In the genomic region with DNA sequence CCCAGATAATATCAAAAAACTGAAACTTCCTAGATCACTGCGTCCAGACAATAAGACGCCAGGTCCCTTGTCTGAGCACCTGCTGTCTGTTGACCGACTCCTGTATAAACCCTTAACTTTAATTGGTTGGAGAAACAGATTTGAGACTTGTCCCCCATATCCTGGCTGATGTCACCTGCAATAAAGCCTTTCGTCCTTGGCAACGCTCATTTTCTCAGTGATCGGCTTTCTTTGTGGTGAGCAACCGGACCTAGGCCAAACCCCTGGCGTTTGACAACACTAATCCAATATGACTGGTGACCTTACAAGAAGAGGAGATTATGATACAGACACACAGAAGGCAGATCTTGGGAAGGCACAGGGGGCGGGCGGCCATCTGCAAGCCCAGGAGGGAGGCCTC, we compare ENCODE assay signal across 26 cellular contexts.
DNase-seq lines count a peak whose midpoint lies in the region.
"Had no signal": no experiment of that assay in that cellular context is flagged by ENCODE, and none has a peak within 500 bp of the region (broad histone marks: within the 10 kb centered on the region; RNA-seq: fewer than 3 reads in every experiment).

No MANE protein-coding gene starts in this region.

- no peak overlapping the region for H3K27ac Mint-ChIP-seq in activated T-helper 1 cell treated with anti-CD3 and anti-CD28 coated beads, Interleukin-12 subunit alpha, Interleukin-12 subunit beta, Interleukin-2, Interleukin-4 antibody, amounts not matched to agents 30 ng/mL and 10 ng/mL and 1 ng/mL, durations not matched to agents 14 hours and 24 hours and 36 hours
- H3K27ac Mint-ChIP-seq: activated naive CD4-positive, alpha-beta T cell treated with anti-CD3 and anti-CD28 coated beads, Interleukin-2, amount 50 U/mL, for 72 hours; activated T-helper 17 cell treated with anti-CD3 and anti-CD28 coated beads, Interleukin-2, amount 50 U/mL, for 72 hours; CD8-positive, alpha-beta T cell; T-helper 17 cell had no signal

- no peaks in the 10 kb centered on the region for H3K27me3 Mint-ChIP-seq in activated T-helper 1 cell treated with anti-CD3 and anti-CD28 coated beads, Interleukin-12 subunit alpha, Interleukin-12 subunit beta, Interleukin-2, Interleukin-4 antibody, amounts not matched to agents 30 ng/mL and 10 ng/mL and 1 ng/mL, durations not matched to agents 14 hours and 24 hours and 36 hours (ENCODE audit: insufficient read depth)
- H3K27me3 Mint-ChIP-seq: T-helper 17 cell had no signal

- H3K4me3 Mint-ChIP-seq in activated T-helper 1 cell treated with anti-CD3 and anti-CD28 coated beads, Interleukin-12 subunit alpha, Interleukin-12 subunit beta, Interleukin-2, Interleukin-4 antibody, amounts not matched to agents 30 ng/mL and 10 ng/mL and 1 ng/mL, durations not matched to agents 14 hours and 24 hours and 36 hours, result no peak overlapping the region
- H3K4me3 Mint-ChIP-seq: activated T-helper 17 cell treated with anti-CD3 and anti-CD28 coated beads, Interleukin-2, amount 50 U/mL, for 72 hours; CD8-positive, alpha-beta T cell; H9; neural progenitor cell; T-helper 17 cell had no signal

- no peaks in the 10 kb centered on the region for H3K4me1 Mint-ChIP-seq in activated T-helper 1 cell treated with anti-CD3 and anti-CD28 coated beads, Interleukin-12 subunit alpha, Interleukin-12 subunit beta, Interleukin-2, Interleukin-4 antibody, amounts not matched to agents 30 ng/mL and 10 ng/mL and 1 ng/mL, durations not matched to agents 14 hours and 24 hours and 36 hours (ENCODE audit: low read depth)
- H3K4me1 Mint-ChIP-seq: activated T-helper 17 cell treated with anti-CD3 and anti-CD28 coated beads, Interleukin-2, amount 50 U/mL, for 72 hours; T-helper 17 cell had no signal

- no peaks in the 10 kb centered on the region for H3K36me3 Mint-ChIP-seq in activated T-helper 1 cell treated with anti-CD3 and anti-CD28 coated beads, Interleukin-12 subunit alpha, Interleukin-12 subunit beta, Interleukin-2, Interleukin-4 antibody, amounts not matched to agents 30 ng/mL and 10 ng/mL and 1 ng/mL, durations not matched to agents 14 hours and 24 hours and 36 hours (ENCODE audit: low read depth)
- H3K36me3 Mint-ChIP-seq: activated naive CD4-positive, alpha-beta T cell treated with anti-CD3 and anti-CD28 coated beads, Interleukin-2, amount 50 U/mL, for 72 hours; CD8-positive, alpha-beta T cell; neural progenitor cell had no signal

- DNase-seq in DMS153 (lab: John Stamatoyannopoulos, UW), result peak; percentile 95
- DNase-seq in NCI-H1105 treated with DMSO at 0.1 percent for 48 hours (lab: John Stamatoyannopoulos, UW), result peak; percentile 89
- DNase-seq in NCI-H69 (lab: John Stamatoyannopoulos, UW), result peak; percentile 76
- peak; percentile 9 for DNase-seq in cerebellar cortex (ENCODE audit: low spot score)
- DNase-seq in activated T-helper 1 cell treated with anti-CD3 and anti-CD28 coated beads, Interleukin-12 subunit alpha, Interleukin-12 subunit beta, Interleukin-2, Interleukin-4 antibody, amounts not matched to agents 30 ng/mL and 10 ng/mL and 1 ng/mL, durations not matched to agents 14 hours and 24 hours and 36 hours (ENCODE audit: low spot score), result no peak
- no peak for DNase-seq in activated T-cell treated with anti-CD3 and anti-CD28 coated beads, Interleukin-2, amount 50 U/mL, for 48 hours
- DNase-seq in stimulated activated CD4-positive, alpha-beta T cell treated with anti-CD3 and anti-CD28 coated beads, Interleukin-12 subunit alpha, Interleukin-12 subunit beta, amount 100 ng/mL, for 4 hours, result no peak
- DNase-seq: activated CD4-positive, alpha-beta T cell treated with anti-CD3 and anti-CD28 coated beads, Interleukin-2, amount 50 U/mL, for 48 hours; amygdala; brain microvascular endothelial cell; CD8-positive, alpha-beta T cell; DMS 273 treated with DMSO at 0.1 percent for 48 hours; dorsolateral prefrontal cortex; H9; left ventricle myocardium superior; mesendoderm; NCI-H1694 treated with DMSO at 0.1 percent for 48 hours; NCI-H226; NK-92 treated with Interleukin-12 subunit alpha and Interleukin-12 subunit beta, amount 100 ng/mL, for 24 hours; pancreas; stimulated activated naive CD4-positive, alpha-beta T cell treated with Interleukin-2 at 50 U/mL for 16 hours; T-helper 17 cell; testis had no signal

- intact Hi-C loops in activated T-helper 1 cell treated with anti-CD3 and anti-CD28 coated beads, Interleukin-12 subunit alpha, Interleukin-12 subunit beta, Interleukin-2, Interleukin-4 antibody, amounts not matched to agents 30 ng/mL and 10 ng/mL and 1 ng/mL, durations not matched to agents 14 hours and 24 hours and 36 hours (cut with micrococcal nuclease), result no loop called here

- H3K9me3 Mint-ChIP-seq in activated T-helper 1 cell treated with anti-CD3 and anti-CD28 coated beads, Interleukin-12 subunit alpha, Interleukin-12 subunit beta, Interleukin-2, Interleukin-4 antibody, amounts not matched to agents 30 ng/mL and 10 ng/mL and 1 ng/mL, durations not matched to agents 14 hours and 24 hours and 36 hours, result peaks cover 5% of the 10 kb centered on the region
- H3K9me3 Mint-ChIP-seq: CD8-positive, alpha-beta T cell; H9; neural progenitor cell had no signal

Comparison
In these comparisons a context has a peak if more than half of its experiments do, and no peak if none do; other contexts are left out.
1. DNase-seq: peak in DMS153 (single experiment), NCI-H1105 treated with DMSO at 0.1 percent for 48 hours (single experiment), NCI-H69 (single experiment) and cerebellar cortex (single experiment); none in activated T-helper 1 cell treated with anti-CD3 and anti-CD28 coated beads, Interleukin-12 subunit alpha, Interleukin-12 subunit beta, Interleukin-2, Interleukin-4 antibody, amounts not matched to agents 30 ng/mL and 10 ng/mL and 1 ng/mL, durations not matched to agents 14 hours and 24 hours and 36 hours (single experiment), activated T-cell treated with anti-CD3 and anti-CD28 coated beads, Interleukin-2, amount 50 U/mL, for 48 hours (0 of 2) and stimulated activated CD4-positive, alpha-beta T cell treated with anti-CD3 and anti-CD28 coated beads, Interleukin-12 subunit alpha, Interleukin-12 subunit beta, amount 100 ng/mL, for 4 hours (single experiment).